Comparison of ENCODE assay signal across 14 cellular contexts in the genomic region with DNA sequence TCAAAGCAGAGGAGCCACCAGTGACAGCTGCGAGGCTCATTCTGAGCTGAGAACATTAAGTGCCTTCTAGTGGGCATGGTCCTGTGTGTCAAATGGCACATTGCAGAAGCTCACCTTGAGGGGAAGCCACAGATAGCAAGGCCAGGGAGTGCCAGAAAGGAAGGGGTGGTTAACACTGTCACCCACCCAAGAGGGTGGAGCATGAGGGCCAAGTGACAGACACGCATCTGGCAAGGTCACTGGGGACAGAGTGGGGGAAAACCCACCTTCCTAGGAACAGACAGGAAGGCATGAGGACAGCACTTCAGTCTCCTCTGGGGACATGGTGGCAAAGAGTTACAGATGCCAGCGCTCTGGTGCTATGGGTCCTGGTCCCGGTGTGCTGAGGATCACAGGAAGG. TPM values are rescaled to one million over a fixed set of nuclear protein-coding genes. Genes with fewer than 3 reads are reported as not detected.
DNase-seq lines count a peak whose midpoint lies in the region; ATAC-seq and TF ChIP-seq lines count a peak whose summit lies in the region.
"Had no signal": no experiment of that assay in that cellular context is flagged by ENCODE, and none has a peak within 500 bp of the region (broad histone marks: within the 10 kb centered on the region; RNA-seq: fewer than 3 reads in every experiment).

No MANE protein-coding gene starts in this region.

- no peak overlapping the region for H2AFZ ChIP-seq in PC-3 (ENCODE audit: low read length)

- H4K20me1 ChIP-seq in PC-3 (ENCODE audit: low read length) = no peaks in the 10 kb centered on the region

- no peaks in the 10 kb centered on the region for H3F3A ChIP-seq in PC-3 (ENCODE audit: low read length, unreplicated experiment)

- DNase-seq in naive B cell (peak; percentile 23), NCI-H2227 (lab: John Stamatoyannopoulos, UW; ENCODE audit: unreplicated experiment) (no peak), PC-3 (no peak), HFFc6 (no peak)
- DNase-seq: activated CD4-positive, alpha-beta T cell treated with anti-CD3 and anti-CD28 coated beads, Interleukin-2, amount 50 U/mL, for 4 hours; NCI-H2081 treated with DMSO at 0.1 percent for 48 hours; nucleus accumbens; tibial artery had no signal

- H3K36me3 Mint-ChIP-seq in naive B cell (peaks cover 26 to 30% of the 10 kb centered on the region in 2 donors), HFFc6 (ENCODE audit: low read depth) (peaks cover 19% of the 10 kb centered on the region)

- H3K9me3 ChIP-seq in PC-3 (ENCODE audit: low read length) = no peaks in the 10 kb centered on the region
- H3K9me3 ChIP-seq: tibial artery had no signal

- H3K4me3 Mint-ChIP-seq in naive B cell = peak overlapping the region; percentile 3 to 87 (median 70)
- H3K4me3 Mint-ChIP-seq in HFFc6 = no peak overlapping the region
- H3K4me3 Mint-ChIP-seq: brain had no signal

- H3K4me3 ChIP-seq in PC-3 (ENCODE audit: low read length) = no peak overlapping the region
- H3K4me3 ChIP-seq: tibial artery had no signal

- POLR2A ChIA-PET in PC-3 (lab: Charles Lee; ENCODE audit: unreplicated experiment) = no interaction called here

- no peak overlapping the region for H3K27ac ChIP-seq in PC-3 (ENCODE audit: low read length)
- H3K27ac ChIP-seq: tibial artery had no signal

- H3K27ac Mint-ChIP-seq in naive B cell = peak overlapping the region; percentile 82 to 93 (median 92)
- H3K27ac Mint-ChIP-seq in HFFc6 = no peak overlapping the region
- H3K27ac Mint-ChIP-seq: brain had no signal

- TF ChIP-seq CTCF in PC-3 (conservative IDR thresholded peaks at IDR 0.05; ENCODE audit: low read depth, low read length) (no peak), HFFc6 (IDR thresholded peaks at IDR 0.05) (no peak)

- intact Hi-C loops in PC-3 (cut with micrococcal nuclease) = no loop called here

- H3K4me1 Mint-ChIP-seq in naive B cell (peaks cover 34 to 44% (median 37%) of the 10 kb centered on the region in 3 donors), HFFc6 (ENCODE audit: low read depth) (peaks cover 5% of the 10 kb centered on the region; the same call in 1 of the 2 replicates)
- H3K4me1 Mint-ChIP-seq: brain had no signal

- H3K79me2 ChIP-seq in PC-3 (ENCODE audit: low read length) = no peaks in the 10 kb centered on the region

- CTCF ChIA-PET in PC-3 (lab: Charles Lee) = no interaction called here

- peak; percentile 79 for ATAC-seq in GM18508 (IDR thresholded peaks at IDR 0.05; ENCODE audit: insufficient read depth, unreplicated experiment)
- ATAC-seq in GM19463 (IDR thresholded peaks at IDR 0.05; ENCODE audit: unreplicated experiment) = peak; percentile 91
- peak; percentile 55 for ATAC-seq in HG03457 (IDR thresholded peaks at IDR 0.05; ENCODE audit: unreplicated experiment)
- peak; percentile 91 to 93 for ATAC-seq in naive B cell (ENCODE audit: low read depth in 2 of 2)
- no peak for ATAC-seq in PC-3
- no peak for ATAC-seq in SK-N-SH treated with all-trans-retinoic acid at 6 μM for 48 hours
- ATAC-seq: Right ventricle myocardium inferior had no signal

- H3K4me1 ChIP-seq in PC-3 (ENCODE audit: insufficient read depth, low read length) = no peaks in the 10 kb centered on the region
- H3K4me1 ChIP-seq: tibial artery had no signal

- H3K9me3 Mint-ChIP-seq in naive B cell = no peaks in the 10 kb centered on the region
- H3K9me3 Mint-ChIP-seq in HFFc6 = no peaks in the 10 kb centered on the region

- BruUV-seq in PC-3 (replicated peaks; lab: Mats Ljungman, UMichigan) = no TSS peak

- no peak overlapping the region for H3K9ac ChIP-seq in PC-3 (ENCODE audit: low read length)

- H3K27me3 ChIP-seq in PC-3 (ENCODE audit: low read length) = no peaks in the 10 kb centered on the region
- H3K27me3 ChIP-seq: tibial artery had no signal

- H3K4me2 ChIP-seq in PC-3 (ENCODE audit: low read length) = no peak overlapping the region

- no peaks in the 10 kb centered on the region for H3K9me2 ChIP-seq in PC-3 (replicated peaks; ENCODE audit: low read length)

- H3K27me3 Mint-ChIP-seq in naive B cell (no peaks in the 10 kb centered on the region), HFFc6 (ENCODE audit: insufficient read depth) (peaks cover 2% of the 10 kb centered on the region; the same call in 1 of the 2 replicates)
- H3K27me3 Mint-ChIP-seq: brain had no signal

- no peaks in the 10 kb centered on the region for H3K36me3 ChIP-seq in PC-3 (ENCODE audit: low read depth, low read length)

TF ChIP-seq in SK-N-SH treated with all-trans-retinoic acid at 6 μM for 48 hours, 23 proteins besides CTCF, POLR2A, EP300 and RAD21:
- TF ChIP-seq POU6F1 (CRISPR knock-in tag; IDR thresholded peaks at IDR 0.05; ENCODE audit: borderline replicate concordance, low read depth) (no peak), TCF4 (CRISPR knock-in tag; IDR thresholded peaks at IDR 0.05; ENCODE audit: borderline replicate concordance) (no peak), TOX (CRISPR knock-in tag; IDR thresholded peaks at IDR 0.05; ENCODE audit: borderline replicate concordance) (no peak), ISL1 (CRISPR knock-in tag; IDR thresholded peaks at IDR 0.05) (no peak), ZNF70 (CRISPR knock-in tag; IDR thresholded peaks at IDR 0.05) (no peak), ZNF565 (CRISPR knock-in tag; conservative IDR thresholded peaks at IDR 0.05; ENCODE audit: low read depth) (no peak), ZFP3 (CRISPR knock-in tag; IDR thresholded peaks at IDR 0.05) (no peak), ESRRG (CRISPR knock-in tag; IDR thresholded peaks at IDR 0.05) (no peak), ARNTL (CRISPR knock-in tag; IDR thresholded peaks at IDR 0.05; ENCODE audit: borderline replicate concordance, low read depth) (no peak), CSDC2 (CRISPR knock-in tag; IDR thresholded peaks at IDR 0.05) (no peak), SNAI2 (CRISPR knock-in tag; IDR thresholded peaks at IDR 0.05) (no peak), BACH2 (CRISPR knock-in tag; IDR thresholded peaks at IDR 0.05; ENCODE audit: borderline replicate concordance) (no peak), ZNF8 (CRISPR knock-in tag; IDR thresholded peaks at IDR 0.05) (no peak)
- TF ChIP-seq, protein P1, sequence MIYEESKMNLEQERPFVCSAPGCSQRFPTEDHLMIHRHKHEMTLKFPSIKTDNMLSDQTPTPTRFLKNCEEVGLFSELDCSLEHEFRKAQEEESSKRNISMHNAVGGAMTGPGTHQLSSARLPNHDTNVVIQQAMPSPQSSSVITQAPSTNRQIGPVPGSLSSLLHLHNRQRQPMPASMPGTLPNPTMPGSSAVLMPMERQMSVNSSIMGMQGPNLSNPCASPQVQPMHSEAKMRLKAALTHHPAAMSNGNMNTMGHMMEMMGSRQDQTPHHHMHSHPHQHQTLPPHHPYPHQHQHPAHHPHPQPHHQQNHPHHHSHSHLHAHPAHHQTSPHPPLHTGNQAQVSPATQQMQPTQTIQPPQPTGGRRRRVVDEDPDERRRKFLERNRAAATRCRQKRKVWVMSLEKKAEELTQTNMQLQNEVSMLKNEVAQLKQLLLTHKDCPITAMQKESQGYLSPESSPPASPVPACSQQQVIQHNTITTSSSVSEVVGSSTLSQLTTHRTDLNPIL (CRISPR knock-in tag; IDR thresholded peaks at IDR 0.05; ENCODE audit: low read depth) = no peak

RNA-seq across cellular contexts. Expression of gene NUBP1, which starts 22.1 kb away (rescaled TPM):
- polyA plus RNA-seq in naive B cell (ENCODE audit: low read depth in 6 of 6) = 10 to 100 TPM; 45.4 to 78.3 (median 63.5) TPM
- 34.3 and 49.3 TPM in 2 replicates for total RNA-seq in PC-3 (2014; rRNA removed)
- total RNA-seq in HFFc6 (2021; fragmentation: NEBNext Ultra II Directional; extraction: Animal tissue kit (Norgen Biotek cat#: 25700)) = 10 to 100 TPM; 18.0 to 29.4 (median 25.1) TPM

RNA-seq across cellular contexts. Expression of gene TVP23A, which starts 52.8 kb away (rescaled TPM):
- under 1 TPM in 5 of 6 donors, not detected in 1; 0.27 to 0.82 (median 0.36) TPM for polyA plus RNA-seq in naive B cell (ENCODE audit: low read depth in 6 of 6)
- total RNA-seq in PC-3 (2014; rRNA removed) = not detected in 2 replicates
- not detected for total RNA-seq in HFFc6 (2021; fragmentation: NEBNext Ultra II Directional; extraction: Animal tissue kit (Norgen Biotek cat#: 25700))

Comparison
In these comparisons a context has a peak if more than half of its experiments do, and no peak if none do; other contexts are left out.
1. ATAC-seq: peak in GM18508 (single experiment), GM19463 (single experiment), HG03457 (single experiment) and naive B cell (2 of 2); none in PC-3 (single experiment) and SK-N-SH treated with all-trans-retinoic acid at 6 μM for 48 hours (single experiment).